ENCODE assay signal across 7 cellular contexts in genomic region chr3:183448369-183449128, GRCh38. TPM values are rescaled to one million over a fixed set of nuclear protein-coding genes. Genes with fewer than 3 reads are reported as not detected.
A peak's percentile ranks its signal among the peaks of the same experiment; 100 is the strongest.
DNase-seq lines count a peak whose midpoint lies in the region; ATAC-seq, FAIRE-seq and TF ChIP-seq lines count a peak whose summit lies in the region.

No MANE protein-coding gene starts in this region.

- no peak for FAIRE-seq in keratinocyte (lab: Jason Lieb, UNC)

- peak overlapping the region; percentile 94 for H3K4me2 ChIP-seq in keratinocyte (ENCODE audit: control insufficient read depth, extremely low read depth, insufficient read depth, low read depth, low read length)

- no peaks in the 10 kb centered on the region for H3K79me2 ChIP-seq in keratinocyte (ENCODE audit: control insufficient read depth, insufficient read depth, low read length)

- no peak for ATAC-seq in stimulated activated naive B cell treated with anti-CD40 and anti-IgM and Interleukin-4, amounts not matched to agents 10 μg/mL and 1 μg/mL and 100 μg/mL, for 72 hours (replicated peaks)

- peaks cover 2% of the 10 kb centered on the region for H3K9me3 ChIP-seq in keratinocyte (ENCODE audit: control insufficient read depth, low read depth, low read length)
- peaks cover 0 to 12% (median 3%) of the 10 kb centered on the region in 4 donors for H3K9me3 ChIP-seq in stomach

- no peak for TF ChIP-seq POLR2A in stomach (IDR thresholded peaks at IDR 0.05)

- no peak overlapping the region for H3K9ac ChIP-seq in keratinocyte (ENCODE audit: control insufficient read depth, extremely low read depth, insufficient read depth, low read length)

- no peaks in the 10 kb centered on the region for H3K9me1 ChIP-seq in keratinocyte (ENCODE audit: control insufficient read depth, extremely low read depth, insufficient read depth, low read length)

- H3K4me1 ChIP-seq in keratinocyte (ENCODE audit: control insufficient read depth, extremely low read depth, insufficient read depth, low read length) (peaks cover 5% of the 10 kb centered on the region), stomach (peaks cover 8 to 30% (median 15%) of the 10 kb centered on the region in 4 donors)

- dilution Hi-C loops in keratinocyte (cut with MboI; ENCODE audit: extremely low pct_ligation_motif_present, low sequenced_read_pairs), result no loop called here

- TF ChIP-seq CTCF in keratinocyte (optimal IDR thresholded peaks at IDR 0.05 in 1 of 3, IDR thresholded peaks at IDR 0.05 in 1 of 3, conservative IDR thresholded peaks at IDR 0.05 in 1 of 3; ENCODE audit: extremely low read depth in 1 of 3, insufficient read depth in 2 of 3, low read length in 3 of 3), result no peak
- no peak for TF ChIP-seq CTCF in stomach (IDR thresholded peaks at IDR 0.05)

- H3K9me3 Mint-ChIP-seq in IgD-negative memory B cell, result peaks cover 3 to 12% (median 8%) of the 10 kb centered on the region in 3 donors
- H3K9me3 Mint-ChIP-seq in activated naive CD8-positive, alpha-beta T cell treated with anti-CD3 and anti-CD28 coated beads for 36 hours, result peaks cover 8% of the 10 kb centered on the region
- H3K9me3 Mint-ChIP-seq in stimulated activated naive B cell treated with anti-CD40 and anti-IgM and Interleukin-4, amounts not matched to agents 10 μg/mL and 1 μg/mL and 100 μg/mL, for 72 hours, result peaks cover 2 to 5% of the 10 kb centered on the region in 2 donors

- WGBS in stomach, 5 donors, result 42 to 57% (median 50%) methylated on average over 3 of the region's 3 CpGs

- peaks cover 2 to 18% (median 12%) of the 10 kb centered on the region in 3 donors for H3K4me1 Mint-ChIP-seq in IgD-negative memory B cell
- H3K4me1 Mint-ChIP-seq in activated naive CD8-positive, alpha-beta T cell treated with anti-CD3 and anti-CD28 coated beads for 36 hours, result peaks cover 17% of the 10 kb centered on the region
- peaks cover 3 to 19% of the 10 kb centered on the region in 2 donors for H3K4me1 Mint-ChIP-seq in stimulated activated naive B cell treated with anti-CD40 and anti-IgM and Interleukin-4, amounts not matched to agents 10 μg/mL and 1 μg/mL and 100 μg/mL, for 72 hours

- no peaks in the 10 kb centered on the region for H3K36me3 Mint-ChIP-seq in IgD-negative memory B cell
- H3K36me3 Mint-ChIP-seq in activated naive CD8-positive, alpha-beta T cell treated with anti-CD3 and anti-CD28 coated beads for 36 hours, result peaks cover 3% of the 10 kb centered on the region
- peaks cover 7 to 8% of the 10 kb centered on the region in 2 donors for H3K36me3 Mint-ChIP-seq in stimulated activated naive B cell treated with anti-CD40 and anti-IgM and Interleukin-4, amounts not matched to agents 10 μg/mL and 1 μg/mL and 100 μg/mL, for 72 hours

- H2AFZ ChIP-seq in keratinocyte (ENCODE audit: control insufficient read depth, low read length), result no peak overlapping the region

- H3K27me3 ChIP-seq in keratinocyte (ENCODE audit: control insufficient read depth, extremely low read depth, insufficient read depth, low read length) (no peaks in the 10 kb centered on the region), stomach (no peaks in the 10 kb centered on the region)

- peak overlapping the region in 3 of 4 donors; percentile 10 to 96 (median 94) for H3K4me3 Mint-ChIP-seq in IgD-negative memory B cell
- peak overlapping the region; percentile 37 for H3K4me3 Mint-ChIP-seq in activated naive CD8-positive, alpha-beta T cell treated with anti-CD3 and anti-CD28 coated beads for 36 hours
- H3K4me3 Mint-ChIP-seq in stimulated activated naive B cell treated with anti-CD40 and anti-IgM and Interleukin-4, amounts not matched to agents 10 μg/mL and 1 μg/mL and 100 μg/mL, for 72 hours, result peak overlapping the region in 1 of 2 donors; percentile 95

- TF ChIP-seq EP300 in stomach (IDR thresholded peaks at IDR 0.05), result no peak

- no peak overlapping the region for H3K27ac ChIP-seq in keratinocyte (ENCODE audit: control insufficient read depth, insufficient read depth, low read length)
- H3K27ac ChIP-seq in stomach, result peak overlapping the region in 1 of 5 donors; percentile 82

- H3K36me3 ChIP-seq in keratinocyte (ENCODE audit: control insufficient read depth in 2 of 2, extremely low read depth in 1 of 2, insufficient read depth in 2 of 2, low read length in 2 of 2), result no peaks in the 10 kb centered on the region
- H3K36me3 ChIP-seq in stomach, result peaks cover 0 to 17% (median 14%) of the 10 kb centered on the region in 4 donors

- peak overlapping the region in 1 of 3 donors; percentile 67 for H3K27ac Mint-ChIP-seq in IgD-negative memory B cell
- H3K27ac Mint-ChIP-seq in activated naive CD8-positive, alpha-beta T cell treated with anti-CD3 and anti-CD28 coated beads for 36 hours, result no peak overlapping the region
- no peak overlapping the region for H3K27ac Mint-ChIP-seq in stimulated activated naive B cell treated with anti-CD40 and anti-IgM and Interleukin-4, amounts not matched to agents 10 μg/mL and 1 μg/mL and 100 μg/mL, for 72 hours

- DNase-seq in activated naive CD8-positive, alpha-beta T cell treated with anti-CD3 and anti-CD28 coated beads for 36 hours, result no peak
- DNase-seq in keratinocyte (ENCODE audit: low read depth, low spot score), result no peak
- DNase-seq in stomach, result no peak
- no peak for DNase-seq in stimulated activated naive B cell treated with anti-CD40 and anti-IgM and Interleukin-4, amounts not matched to agents 10 μg/mL and 1 μg/mL and 100 μg/mL, for 72 hours
- DNase-seq in DMS 273 (lab: John Stamatoyannopoulos, UW; ENCODE audit: unreplicated experiment), result no peak
- no peak for DNase-seq in head of caudate nucleus

- no peaks in the 10 kb centered on the region for H3K27me3 Mint-ChIP-seq in IgD-negative memory B cell
- H3K27me3 Mint-ChIP-seq in activated naive CD8-positive, alpha-beta T cell treated with anti-CD3 and anti-CD28 coated beads for 36 hours, result peaks cover 4% of the 10 kb centered on the region
- H3K27me3 Mint-ChIP-seq in stimulated activated naive B cell treated with anti-CD40 and anti-IgM and Interleukin-4, amounts not matched to agents 10 μg/mL and 1 μg/mL and 100 μg/mL, for 72 hours, result peaks cover 0 to 8% of the 10 kb centered on the region in 2 donors

- intact Hi-C loops in stomach (cut with DNase I; ENCODE audit: low total_unique reads) (no loop called here), head of caudate nucleus (cut with DNase I) (no loop called here)

- H3K4me3 ChIP-seq in keratinocyte (ENCODE audit: control insufficient read depth in 2 of 3, extremely low read depth in 1 of 3, insufficient read depth in 2 of 3, low read depth in 1 of 3, low read length in 3 of 3) (no peak overlapping the region), stomach (peak overlapping the region; percentile 61 to 87 (median 70))

- no peaks in the 10 kb centered on the region for H4K20me1 ChIP-seq in keratinocyte (ENCODE audit: control insufficient read depth, extremely low read depth, insufficient read depth, low read length)

RNA-seq across cellular contexts. Expression of gene MCF2L2, which starts 20.1 kb away (rescaled TPM):
- polyA plus RNA-seq in IgD-negative memory B cell (0.15 TPM), keratinocyte (0.04 to 0.26 TPM (median 0.05 TPM) in 3 replicates), stomach (under 1 TPM; 0.05 to 0.46 (median 0.12) TPM)
- 1 to 10 TPM; 1.9 to 2.2 TPM for total RNA-seq in activated naive CD8-positive, alpha-beta T cell treated with anti-CD3 and anti-CD28 coated beads for 36 hours
- polyA plus RNA-seq in keratinocyte (2011; ENCODE audit: low read depth), result 0.50 TPM
- 0.17 and 0.22 TPM in 2 replicates for polyA plus RNA-seq in keratinocyte (2011; cell fraction: cytosol; rRNA removed)
- polyA plus RNA-seq in keratinocyte (2011; cell fraction: nucleus; rRNA removed), result 0.29 and 0.55 TPM in 2 replicates
- polyA plus RNA-seq in keratinocyte (2012; ENCODE audit: low replicate concordance), result 0.11 and 1.1 TPM in 2 replicates
- polyA minus RNA-seq in keratinocyte, result 0.38 to 1.1 TPM (median 0.46 TPM) in 3 replicates
- polyA minus RNA-seq in keratinocyte (2011; cell fraction: cytosol; rRNA and poly(A)+ RNA removed), result not detected
- 0.21 and 0.31 TPM in 2 replicates for polyA minus RNA-seq in keratinocyte (2011; cell fraction: nucleus; rRNA and poly(A)+ RNA removed)
- total RNA-seq in stomach, result 1 to 10 TPM in 1 of 5 donors, under 1 TPM in 2, not detected in 2; 0.14 to 2.0 (median 0.29) TPM

Comparison
In these comparisons a context has a peak if more than half of its experiments do, and no peak if none do; other contexts are left out.
1. H3K4me3 ChIP-seq: peak in stomach (4 of 4); none in keratinocyte (0 of 3).